ENCODE assay signal across 7 cellular contexts in genomic region chr6:95404777-95405176, GRCh38.
"Had no signal": no experiment of that assay in that cellular context is flagged by ENCODE, and none has a peak within 500 bp of the region (broad histone marks: within the 10 kb centered on the region; RNA-seq: fewer than 3 reads in every experiment).

No MANE protein-coding gene starts in this region.

- FAIRE-seq: G401.6, GM12891, GM12892, GM18507, GM19239 had no signal

- DNase-seq: GDM1, GF-D8 had no signal
